Comparison of ENCODE assay signal across 11 cellular contexts in the genomic region with DNA sequence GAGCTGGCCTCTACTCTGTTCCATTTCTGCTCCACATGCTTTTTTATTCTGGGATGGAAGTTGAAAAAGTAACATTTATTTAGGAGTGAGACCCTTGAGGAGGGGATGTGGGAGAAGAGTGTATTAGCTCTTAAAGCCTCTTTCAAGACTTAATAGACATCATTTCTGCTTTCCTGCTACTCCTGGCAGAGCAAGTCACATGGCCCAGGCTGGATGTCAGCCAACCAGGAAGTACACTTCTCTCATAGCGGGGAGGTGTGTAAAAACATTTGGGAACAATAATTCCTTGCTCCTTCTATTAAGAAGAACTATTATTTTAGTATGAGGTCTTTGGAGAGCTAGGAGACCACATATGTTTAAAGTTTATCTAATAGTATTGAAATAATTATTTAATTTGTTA. TPM values are rescaled to one million over a fixed set of nuclear protein-coding genes. Genes with fewer than 3 reads are reported as not detected.
DNase-seq lines count a peak whose midpoint lies in the region; ATAC-seq and TF ChIP-seq lines count a peak whose summit lies in the region.
"Had no signal": no experiment of that assay in that cellular context is flagged by ENCODE, and none has a peak within 500 bp of the region (broad histone marks: within the 10 kb centered on the region; RNA-seq: fewer than 3 reads in every experiment).

No MANE protein-coding gene starts in this region.

- H3K27me3 Mint-ChIP-seq in activated T-cell treated with anti-CD3 and anti-CD28 coated beads, Interleukin-2, amount 50 U/mL, for 4 hours (ENCODE audit: low read depth): peaks cover 8% of the 10 kb centered on the region

- no peak for TF ChIP-seq CTCF in fibroblast of pulmonary artery (IDR thresholded peaks at IDR 0.05; ENCODE audit: low read length, missing control alignments)

- no peaks in the 10 kb centered on the region for H3K36me3 Mint-ChIP-seq in activated T-cell treated with anti-CD3 and anti-CD28 coated beads, Interleukin-2, amount 50 U/mL, for 4 hours (ENCODE audit: insufficient read depth)

- no peak for ATAC-seq in activated T-cell treated with anti-CD3 and anti-CD28 coated beads, Interleukin-2, amount 50 U/mL, for 4 hours

- H3K4me3 Mint-ChIP-seq in activated T-cell treated with anti-CD3 and anti-CD28 coated beads, Interleukin-2, amount 50 U/mL, for 4 hours: no peak overlapping the region
- H3K4me3 Mint-ChIP-seq: stimulated activated naive CD8-positive, alpha-beta T cell treated with anti-CD3 and anti-CD28 coated beads, Interleukin-15, Interleukin-2, amounts not matched to agents 100 ng/mL and 50 ng/mL, for 24 hours had no signal

- peak; percentile 3 for DNase-seq in NCI-H2196 (lab: John Stamatoyannopoulos, UW; ENCODE audit: unreplicated experiment)
- no peak for DNase-seq in NCI-H2196 treated with DMSO at 0.1 percent for 48 hours (lab: John Stamatoyannopoulos, UW; ENCODE audit: unreplicated experiment)
- DNase-seq in NCI-H2171 treated with DMSO at 0.1 percent for 48 hours (lab: John Stamatoyannopoulos, UW): peak; percentile 35
- peak; percentile 39 for DNase-seq in fibroblast of pulmonary artery (ENCODE audit: low read depth)
- DNase-seq in renal cortical epithelial cell (ENCODE audit: low read depth): peak; percentile 57
- no peak for DNase-seq in NCI-H1105 treated with DMSO at 0.1 percent for 48 hours (lab: John Stamatoyannopoulos, UW)
- DNase-seq in activated gamma-delta T cell treated with Interleukin-2 at 50 U/mL for 16 hours: no peak
- no peak for DNase-seq in activated T-cell treated with anti-CD3 and anti-CD28 coated beads, Interleukin-2, amount 50 U/mL, for 4 hours
- DNase-seq: mesendoderm had no signal

- H3K4me3 ChIP-seq in fibroblast of pulmonary artery (replicated peaks; ENCODE audit: low read depth, low read length): no peak overlapping the region
- H3K4me3 ChIP-seq: esophagus muscularis mucosa had no signal

- H3K9me3 Mint-ChIP-seq in activated T-cell treated with anti-CD3 and anti-CD28 coated beads, Interleukin-2, amount 50 U/mL, for 4 hours: no peaks in the 10 kb centered on the region
- H3K9me3 Mint-ChIP-seq: stimulated activated naive CD8-positive, alpha-beta T cell treated with anti-CD3 and anti-CD28 coated beads, Interleukin-15, Interleukin-2, amounts not matched to agents 100 ng/mL and 50 ng/mL, for 24 hours had no signal

- no peaks in the 10 kb centered on the region for H3K4me1 Mint-ChIP-seq in activated T-cell treated with anti-CD3 and anti-CD28 coated beads, Interleukin-2, amount 50 U/mL, for 4 hours (ENCODE audit: low read depth)

RNA-seq across cellular contexts. Expression of gene FAM216B, which starts 40.6 kb away (rescaled TPM):
- not detected in 2 replicates for total RNA-seq in renal cortical epithelial cell
- not detected for total RNA-seq in activated T-cell treated with anti-CD3 and anti-CD28 coated beads, Interleukin-2, amount 50 U/mL, for 4 hours
- total RNA-seq: esophagus muscularis mucosa had no signal

Comparison
In these comparisons a context has a peak if more than half of its experiments do, and no peak if none do; other contexts are left out.
1. DNase-seq: peak in NCI-H2196 (single experiment), NCI-H2171 treated with DMSO at 0.1 percent for 48 hours (single experiment), fibroblast of pulmonary artery (single experiment) and renal cortical epithelial cell (single experiment); none in NCI-H2196 treated with DMSO at 0.1 percent for 48 hours (single experiment), NCI-H1105 treated with DMSO at 0.1 percent for 48 hours (single experiment), activated gamma-delta T cell treated with Interleukin-2 at 50 U/mL for 16 hours (single experiment) and activated T-cell treated with anti-CD3 and anti-CD28 coated beads, Interleukin-2, amount 50 U/mL, for 4 hours (single experiment).